22 cellular contexts compared by ENCODE assay signal in the genomic region with DNA sequence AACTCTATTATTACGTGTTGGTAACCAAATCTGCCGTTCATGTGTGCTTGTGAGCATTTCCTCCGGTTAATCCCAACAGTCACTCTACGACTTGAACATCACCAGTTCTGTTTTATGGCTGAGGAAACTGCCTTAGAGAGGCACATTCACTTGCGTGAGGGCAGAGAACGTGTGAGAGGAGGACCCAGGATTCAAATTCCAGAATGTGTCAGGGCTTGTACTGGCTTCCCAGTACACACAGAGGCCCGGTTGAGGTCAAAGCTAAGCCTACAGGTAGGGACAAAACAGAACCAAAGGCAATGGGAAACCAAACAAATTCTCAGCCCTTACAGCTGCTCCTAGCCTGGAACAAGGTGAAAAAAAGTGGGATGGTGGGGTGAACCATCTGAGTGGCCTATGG.
DNase-seq lines count a peak whose midpoint lies in the region; ATAC-seq and TF ChIP-seq lines count a peak whose summit lies in the region.
"Had no signal": no experiment of that assay in that cellular context is flagged by ENCODE, and none has a peak within 500 bp of the region (broad histone marks: within the 10 kb centered on the region; RNA-seq: fewer than 3 reads in every experiment).

No MANE protein-coding gene starts in this region.

- H3K27me3 Mint-ChIP-seq in CD8-positive, alpha-beta memory T cell: no peaks in the 10 kb centered on the region
- no peaks in the 10 kb centered on the region for H3K27me3 Mint-ChIP-seq in activated CD4-positive, alpha-beta T cell treated with anti-CD3 and anti-CD28 coated beads, Interleukin-2, amount 10 ng/mL, durations not matched to agents 24 days and 14 days

- H3K27me3 ChIP-seq in RWPE2 (ENCODE audit: insufficient read depth, poor library complexity, severe bottlenecking) (no peaks in the 10 kb centered on the region), mesendoderm (ENCODE audit: insufficient read depth, low read length, poor library complexity) (no peaks in the 10 kb centered on the region), subcutaneous abdominal adipose tissue (ENCODE audit: control insufficient read depth in 5 of 5, insufficient read depth in 4 of 5, low read length in 5 of 5) (no peaks in the 10 kb centered on the region)
- H3K27me3 ChIP-seq in CD8-positive, alpha-beta memory T cell (ENCODE audit: insufficient read depth, low read length, poor library complexity, severe bottlenecking): no peaks in the 10 kb centered on the region

- no peak overlapping the region for H2BK120ac ChIP-seq in mesendoderm (ENCODE audit: low read depth, low read length)

- no peak overlapping the region for H2BK15ac ChIP-seq in mesendoderm (replicated peaks; ENCODE audit: low read depth)

- H2AK5ac ChIP-seq in mesendoderm (ENCODE audit: low read length): no peak overlapping the region

- CTCF ChIA-PET in CD8-positive, alpha-beta memory T cell (lab: Charles Lee): no interaction called here

- peak overlapping the region; percentile 17 for H3K4ac ChIP-seq in mesendoderm (ENCODE audit: low read depth, low read length)

- H3K36me3 ChIP-seq in RWPE2 (ENCODE audit: low read depth): no peaks in the 10 kb centered on the region
- H3K36me3 ChIP-seq in mesendoderm (ENCODE audit: control insufficient read depth, insufficient read depth, low read length): no peaks in the 10 kb centered on the region
- H3K36me3 ChIP-seq in subcutaneous abdominal adipose tissue (ENCODE audit: control insufficient read depth in 5 of 5, insufficient read depth in 5 of 5, low read length in 5 of 5): no peaks in the 10 kb centered on the region
- no peaks in the 10 kb centered on the region for H3K36me3 ChIP-seq in CD8-positive, alpha-beta memory T cell (ENCODE audit: insufficient read depth, low read length)

- intact Hi-C loops in activated CD4-positive, alpha-beta T cell treated with anti-CD3 and anti-CD28 coated beads, Interleukin-2, amount 10 ng/mL, durations not matched to agents 24 days and 14 days (cut with micrococcal nuclease): no loop called here

- H3K18ac ChIP-seq in mesendoderm (ENCODE audit: low read length): peak overlapping the region; percentile 21

- H3K4me1 Mint-ChIP-seq in CD8-positive, alpha-beta memory T cell: peaks cover 0 to 2% (median 0%) of the 10 kb centered on the region in 3 donors
- no peaks in the 10 kb centered on the region for H3K4me1 Mint-ChIP-seq in activated CD4-positive, alpha-beta T cell treated with anti-CD3 and anti-CD28 coated beads, Interleukin-2, amount 10 ng/mL, durations not matched to agents 24 days and 14 days
- H3K4me1 Mint-ChIP-seq: CD4-positive, alpha-beta memory T cell had no signal

- no CpG with 5 or more reads among the region's 7 CpGs for WGBS in mesendoderm (ENCODE audit: extremely low coverage, insufficient coverage, low lambda C conversion rate)

- H3K4me3 ChIP-seq in RWPE2 (ENCODE audit: severe bottlenecking) (no peak overlapping the region), mesendoderm (ENCODE audit: low read length) (no peak overlapping the region), subcutaneous abdominal adipose tissue (ENCODE audit: low read depth in 1 of 5, low read length in 5 of 5) (no peak overlapping the region)
- no peak overlapping the region for H3K4me3 ChIP-seq in CD8-positive, alpha-beta memory T cell (ENCODE audit: low read length)
- H3K4me3 ChIP-seq: A549, K562, SK-N-MC had no signal

- H3K23ac ChIP-seq in mesendoderm (ENCODE audit: low read length): no peak overlapping the region

- no peak overlapping the region for H3K4me3 Mint-ChIP-seq in CD8-positive, alpha-beta memory T cell
- H3K4me3 Mint-ChIP-seq in activated CD4-positive, alpha-beta T cell treated with anti-CD3 and anti-CD28 coated beads, Interleukin-2, amount 10 ng/mL, durations not matched to agents 24 days and 14 days: no peak overlapping the region
- H3K4me3 Mint-ChIP-seq: CD4-positive, alpha-beta memory T cell; H9 had no signal

- H3K9ac ChIP-seq in mesendoderm (ENCODE audit: low read length): no peak overlapping the region
- peak overlapping the region in 1 of 5 donors; percentile 35 for H3K9ac ChIP-seq in subcutaneous abdominal adipose tissue (ENCODE audit: low read length in 5 of 5)

- no peak for TF ChIP-seq CTCF in RWPE2 (IDR thresholded peaks at IDR 0.05; ENCODE audit: poor library complexity, severe bottlenecking)

- peaks cover 0 to 4% (median 3%) of the 10 kb centered on the region in 5 donors for H3K9me3 Mint-ChIP-seq in CD8-positive, alpha-beta memory T cell
- H3K9me3 Mint-ChIP-seq in activated CD4-positive, alpha-beta T cell treated with anti-CD3 and anti-CD28 coated beads, Interleukin-2, amount 10 ng/mL, durations not matched to agents 24 days and 14 days: no peaks in the 10 kb centered on the region
- H3K9me3 Mint-ChIP-seq: H9 had no signal

- no peaks in the 10 kb centered on the region for H3K36me3 Mint-ChIP-seq in CD8-positive, alpha-beta memory T cell
- H3K36me3 Mint-ChIP-seq in activated CD4-positive, alpha-beta T cell treated with anti-CD3 and anti-CD28 coated beads, Interleukin-2, amount 10 ng/mL, durations not matched to agents 24 days and 14 days (ENCODE audit: low read depth): no peaks in the 10 kb centered on the region
- H3K36me3 Mint-ChIP-seq: CD4-positive, alpha-beta memory T cell had no signal

- H3K9me3 ChIP-seq in RWPE2 (ENCODE audit: severe bottlenecking) (no peaks in the 10 kb centered on the region), subcutaneous abdominal adipose tissue (ENCODE audit: control insufficient read depth in 5 of 5, low read length in 5 of 5) (no peaks in the 10 kb centered on the region)
- no peaks in the 10 kb centered on the region for H3K9me3 ChIP-seq in CD8-positive, alpha-beta memory T cell (ENCODE audit: low read length)
- H3K9me3 ChIP-seq: A549 had no signal

- no peak overlapping the region for H4K8ac ChIP-seq in mesendoderm (ENCODE audit: low read depth, low read length)

- H3K4me1 ChIP-seq in RWPE2 (ENCODE audit: insufficient read depth, poor library complexity, severe bottlenecking) (peaks cover 5% of the 10 kb centered on the region), mesendoderm (ENCODE audit: control insufficient read depth, low read depth, low read length) (peaks cover 6% of the 10 kb centered on the region), subcutaneous abdominal adipose tissue (ENCODE audit: control insufficient read depth in 5 of 5, insufficient read depth in 5 of 5, low read length in 5 of 5) (peaks cover 0 to 33% (median 21%) of the 10 kb centered on the region in 5 donors)
- H3K4me1 ChIP-seq in CD8-positive, alpha-beta memory T cell (ENCODE audit: insufficient read depth, low read length): no peaks in the 10 kb centered on the region
- H3K4me1 ChIP-seq: A549 had no signal

- H3K79me2 ChIP-seq in mesendoderm (ENCODE audit: control insufficient read depth, insufficient read depth, low read length): no peaks in the 10 kb centered on the region

- H3K27ac ChIP-seq in RWPE2 (ENCODE audit: poor library complexity, severe bottlenecking) (no peak overlapping the region), epithelial cell of prostate (peak overlapping the region; percentile 35), mesendoderm (ENCODE audit: low read depth, low read length) (no peak overlapping the region), subcutaneous abdominal adipose tissue (ENCODE audit: low read depth, low read length) (peak overlapping the region; percentile 14)
- H3K27ac ChIP-seq in CD8-positive, alpha-beta memory T cell (ENCODE audit: low read depth, low read length): no peak overlapping the region
- H3K27ac ChIP-seq: A549, SK-N-MC had no signal

- H2BK5ac ChIP-seq in mesendoderm (ENCODE audit: low read length): peak overlapping the region; percentile 12

- POLR2A ChIA-PET in CD8-positive, alpha-beta memory T cell (lab: Charles Lee): no interaction called here

- no peak overlapping the region for H3K27ac Mint-ChIP-seq in CD8-positive, alpha-beta memory T cell
- no peak overlapping the region for H3K27ac Mint-ChIP-seq in activated CD4-positive, alpha-beta T cell treated with anti-CD3 and anti-CD28 coated beads, Interleukin-2, amount 10 ng/mL, durations not matched to agents 24 days and 14 days
- H3K27ac Mint-ChIP-seq: CD4-positive, alpha-beta memory T cell; H9 had no signal

- peak; percentile 81 for ATAC-seq in RWPE2 (ENCODE audit: low read depth)
- ATAC-seq: A549, K562 had no signal

- no peak overlapping the region for H4K5ac ChIP-seq in mesendoderm (ENCODE audit: low read length)

- H3K4me2 ChIP-seq in mesendoderm (ENCODE audit: low read length): no peak overlapping the region
- H3K4me2 ChIP-seq: A549 had no signal

- DNase-seq in RWPE2 (ENCODE audit: low spot score): no peak
- peak; percentile 40 for DNase-seq in epithelial cell of prostate (ENCODE audit: low read depth, low spot score)
- peak; percentile 25 for DNase-seq in mesendoderm
- DNase-seq in CD8-positive, alpha-beta memory T cell: no peak
- no peak for DNase-seq in activated gamma-delta T cell treated with Interleukin-2 at 50 U/mL for 16 hours
- DNase-seq in activated CD4-positive, alpha-beta T cell treated with anti-CD3 and anti-CD28 coated beads, Interleukin-2, amount 10 ng/mL, durations not matched to agents 24 days and 14 days: no peak
- DNase-seq: CD4-positive, alpha-beta memory T cell; DMS 273 treated with DMSO at 0.1 percent for 48 hours; DMS79 treated with DMSO at 0.1 percent for 48 hours; GF-D8; H9; Kasumi-1; NCI-H146; NCI-H1930; NCI-H2227 treated with DMSO at 0.1 percent for 48 hours; NCI-H510A; NCI-H69; SIG-M5 had no signal

- H3K79me1 ChIP-seq in mesendoderm (ENCODE audit: low read length): no peaks in the 10 kb centered on the region

- peak overlapping the region; percentile 52 for H3K56ac ChIP-seq in mesendoderm (ENCODE audit: low read length)

Comparison
In these comparisons a context has a peak if more than half of its experiments do, and no peak if none do; other contexts are left out.
1. DNase-seq: peak in epithelial cell of prostate (single experiment) and mesendoderm (single experiment); none in RWPE2 (single experiment), CD8-positive, alpha-beta memory T cell (0 of 5), activated gamma-delta T cell treated with Interleukin-2 at 50 U/mL for 16 hours (single experiment) and activated CD4-positive, alpha-beta T cell treated with anti-CD3 and anti-CD28 coated beads, Interleukin-2, amount 10 ng/mL, durations not matched to agents 24 days and 14 days (single experiment).
2. H3K27ac ChIP-seq: peak in epithelial cell of prostate (single experiment) and subcutaneous abdominal adipose tissue (single experiment); none in RWPE2 (single experiment), mesendoderm (single experiment) and CD8-positive, alpha-beta memory T cell (single experiment).